ENCODE assay signal across 14 cellular contexts in the genomic region with DNA sequence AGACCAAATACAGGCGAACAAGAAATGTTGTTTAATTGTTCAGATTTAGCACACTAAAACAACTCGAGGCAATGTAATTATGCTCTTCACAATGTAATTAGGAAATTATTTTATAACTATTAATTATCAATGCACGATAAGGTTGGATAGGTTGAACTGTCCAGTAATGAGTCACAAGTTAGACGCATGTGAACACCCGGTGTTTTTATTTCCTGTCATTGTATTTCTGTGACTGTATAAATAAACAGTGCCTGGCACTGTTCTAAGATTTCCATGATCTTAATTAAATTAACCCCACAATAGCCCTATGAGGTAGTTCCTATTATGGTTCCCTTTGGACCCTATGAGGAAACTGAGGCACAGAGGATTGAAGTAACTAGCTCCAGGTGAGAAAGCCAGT. TPM values are rescaled to one million over a fixed set of nuclear protein-coding genes. Genes with fewer than 3 reads are reported as not detected.
DNase-seq lines count a peak whose midpoint lies in the region; ATAC-seq, FAIRE-seq and TF ChIP-seq lines count a peak whose summit lies in the region.
"Had no signal": no experiment of that assay in that cellular context is flagged by ENCODE, and none has a peak within 500 bp of the region (broad histone marks: within the 10 kb centered on the region; RNA-seq: fewer than 3 reads in every experiment).

No MANE protein-coding gene starts in this region.

- H3K9ac ChIP-seq in GM12878 (ENCODE audit: control insufficient read depth, insufficient read depth, low read length), result peak overlapping the region; percentile 32
- H3K9ac ChIP-seq in mucosa of rectum (ENCODE audit: low read depth in 1 of 2, low read length in 2 of 2), result no peak overlapping the region

- RAD21 ChIA-PET in GM12878 (lab: Charles Lee; ENCODE audit: unreplicated experiment), result interaction anchor here (0.9 to 7.2 kb wide), 7 partner anchors 9 to 75 kb away, joined by 3 to 53 read pairs (median 9); no protein-coding TSS in a partner anchor

- CTCF ChIA-PET in A549 (lab: Yijun Ruan, JAX), result interaction anchor here (0.8 to 9.8 kb wide), 7 partner anchors 8 to 378 kb away, joined by 4 to 112 read pairs (median 48); a partner anchor contains a TSS
- CTCF ChIA-PET in CD8-positive, alpha-beta memory T cell (lab: Charles Lee), result interaction anchor here (1.7 to 9.6 kb wide), 3 partner anchors 16 to 80 kb away, joined by 3 to 160 read pairs (median 90); a partner anchor contains a TSS
- CTCF ChIA-PET in GM12878 (lab: Yijun Ruan, JAX), result interaction anchor here (0.7 to 8.9 kb wide), 12 partner anchors 13 to 377 kb away, joined by 3 to 116 read pairs (median 30); a partner anchor contains a TSS

- H3K9me3 Mint-ChIP-seq in CD8-positive, alpha-beta memory T cell, result peaks cover 0 to 3% (median 0%) of the 10 kb centered on the region in 5 donors

- H3K4me3 ChIP-seq in A549, result no peak overlapping the region
- H3K4me3 ChIP-seq in CD8-positive, alpha-beta memory T cell (ENCODE audit: low read length), result no peak overlapping the region
- no peak overlapping the region; the same call in 1 of the 2 replicates for H3K4me3 ChIP-seq in GM12878
- no peak overlapping the region for H3K4me3 ChIP-seq in mucosa of rectum (ENCODE audit: low read length in 2 of 2)

- ATAC-seq in A549 (no peak), GM12878 (peak; percentile 40), HG03571 (IDR thresholded peaks at IDR 0.05; ENCODE audit: unreplicated experiment) (no peak), GM18909 (IDR thresholded peaks at IDR 0.05; ENCODE audit: poor library complexity, unreplicated experiment) (no peak)
- ATAC-seq: activated naive CD4-positive, alpha-beta T cell treated with anti-CD3 and anti-CD28 coated beads, Interleukin-2, amount 50 U/mL, for 72 hours had no signal

- H3K27ac ChIP-seq in A549, result peak overlapping the region in 1 of 2 experiments; percentile 44; a peak in 2 of 6 replicates
- H3K27ac ChIP-seq in CD8-positive, alpha-beta memory T cell (ENCODE audit: low read depth, low read length), result no peak overlapping the region
- peak overlapping the region; percentile 82 for H3K27ac ChIP-seq in GM12878 (ENCODE audit: control insufficient read depth, insufficient read depth)
- peak overlapping the region; percentile 27 to 71 for H3K27ac ChIP-seq in mucosa of rectum (ENCODE audit: low read depth in 2 of 2, low read length in 2 of 2)

- peaks cover 12% of the 10 kb centered on the region for H3K4me1 ChIP-seq in A549
- H3K4me1 ChIP-seq in CD8-positive, alpha-beta memory T cell (ENCODE audit: insufficient read depth, low read length), result peaks cover 43% of the 10 kb centered on the region
- H3K4me1 ChIP-seq in GM12878 (ENCODE audit: control insufficient read depth, insufficient read depth, low read length), result peaks cover 55% of the 10 kb centered on the region
- peaks cover 13 to 14% of the 10 kb centered on the region in 2 donors for H3K4me1 ChIP-seq in mucosa of rectum (ENCODE audit: control insufficient read depth in 2 of 2, insufficient read depth in 2 of 2, low read length in 2 of 2)

- no TSS peak for BruUV-seq in GM12878 (replicated peaks; lab: Mats Ljungman, UMichigan)

- SMC1A ChIA-PET in GM12878 (lab: Charles Lee; ENCODE audit: uncharacterized antibody, unreplicated experiment), result interaction anchor here (0.7 to 2.7 kb wide), 15 partner anchors 9 to 421 kb away, joined by 3 to 18 read pairs (median 4); a partner anchor contains a TSS

- TF ChIP-seq CTCF in A549 (IDR thresholded peaks at IDR 0.05) (no peak), GM12878 (IDR thresholded peaks at IDR 0.05 in 2 of 3, conservative IDR thresholded peaks at IDR 0.05 in 1 of 3; ENCODE audit: control insufficient read depth in 2 of 3, extremely low read depth in 1 of 3, insufficient read depth in 1 of 3, low read depth in 3 of 3, low read length in 3 of 3) (no peak)

- peak overlapping the region; percentile 13; the same call in 1 of the 3 replicates for H3K4me2 ChIP-seq in A549
- H3K4me2 ChIP-seq in GM12878 (ENCODE audit: control insufficient read depth, insufficient read depth), result peak overlapping the region; percentile 89

- in situ Hi-C loops in GM12878 (cut with MboI), result no loop called here

- peak overlapping the region in 4 of 8 donors; percentile 43 to 73 (median 66) for H3K27ac Mint-ChIP-seq in CD8-positive, alpha-beta memory T cell

- no peak for FAIRE-seq in A549 (lab: Jason Lieb, UNC)
- peak; percentile 23 for FAIRE-seq in GM12878 (lab: Jason Lieb, UNC)

- TF ChIP-seq RAD21 in A549 (conservative IDR thresholded peaks at IDR 0.05 in 1 of 2, IDR thresholded peaks at IDR 0.05 in 1 of 2), result no peak
- no peak for TF ChIP-seq RAD21 in GM12878 (IDR thresholded peaks at IDR 0.05; ENCODE audit: insufficient read depth, low read depth, low read length)

- no peaks in the 10 kb centered on the region for H4K20me1 ChIP-seq in GM12878 (ENCODE audit: control insufficient read depth, insufficient read depth)

- DNase-seq in A549 (ENCODE audit: low read depth in 1 of 2, low spot score in 1 of 2) (no peak), GM12878 (ENCODE audit: low read depth, low spot score) (no peak), CD1c-positive myeloid dendritic cell (ENCODE audit: extremely low spot score) (no peak), DMS114 treated with DMSO at 0.1 percent for 48 hours (lab: John Stamatoyannopoulos, UW; ENCODE audit: unreplicated experiment) (no peak)
- no peak for DNase-seq in CD8-positive, alpha-beta memory T cell
- DNase-seq: activated CD4-positive, CD25-positive, alpha-beta regulatory T cell; HCEC 1CT; NCI-H2171 had no signal

- peak overlapping the region in 4 of 7 donors; percentile 23 to 47 (median 34) for H3K4me3 Mint-ChIP-seq in CD8-positive, alpha-beta memory T cell

- no peaks in the 10 kb centered on the region for H3K27me3 ChIP-seq in CD8-positive, alpha-beta memory T cell (ENCODE audit: insufficient read depth, low read length, poor library complexity, severe bottlenecking)
- H3K27me3 ChIP-seq in GM12878 (replicated peaks in 1 of 2; ENCODE audit: control insufficient read depth in 2 of 2, insufficient read depth in 2 of 2, low read length in 1 of 2) (no peaks in the 10 kb centered on the region), mucosa of rectum (ENCODE audit: control insufficient read depth in 2 of 2, insufficient read depth in 2 of 2, low read length in 2 of 2) (no peaks in the 10 kb centered on the region)

- no peak for TF ChIP-seq POLR2A in A549 (IDR thresholded peaks at IDR 0.05; ENCODE audit: low read length)
- TF ChIP-seq POLR2A in GM12878 (IDR thresholded peaks at IDR 0.05; ENCODE audit: low read depth, low read length), result no peak

- H2AFZ ChIP-seq in GM12878 (ENCODE audit: control insufficient read depth, low read depth, low read length), result peak overlapping the region; percentile 43

- POLR2A ChIA-PET in A549 (lab: Yijun Ruan, JAX) (no interaction called here), GM12878 (lab: Charles Lee) (interaction anchor here (0.9 to 2.1 kb wide), 5 partner anchors 10 to 79 kb away, joined by 3 to 5 read pairs (median 4); no protein-coding TSS in a partner anchor)
- POLR2A ChIA-PET in CD8-positive, alpha-beta memory T cell (lab: Charles Lee), result no interaction called here

- no peak for TF ChIP-seq EP300 in A549 (IDR thresholded peaks at IDR 0.05)
- no peak for TF ChIP-seq EP300 in GM12878 (IDR thresholded peaks at IDR 0.05; ENCODE audit: borderline replicate concordance in 1 of 2, control insufficient read depth in 1 of 2, low read depth in 2 of 2, low read length in 2 of 2)

- no peaks in the 10 kb centered on the region for H3K79me2 ChIP-seq in GM12878 (ENCODE audit: control insufficient read depth, insufficient read depth, low read length)

- peaks cover 33 to 47% (median 40%) of the 10 kb centered on the region in 3 donors for H3K4me1 Mint-ChIP-seq in CD8-positive, alpha-beta memory T cell

- H3K36me3 Mint-ChIP-seq in CD8-positive, alpha-beta memory T cell, result no peaks in the 10 kb centered on the region
- H3K36me3 Mint-ChIP-seq: CD4-positive, alpha-beta memory T cell had no signal

- no peaks in the 10 kb centered on the region for H3K36me3 ChIP-seq in CD8-positive, alpha-beta memory T cell (ENCODE audit: insufficient read depth, low read length)
- H3K36me3 ChIP-seq in GM12878 (ENCODE audit: control insufficient read depth in 2 of 2, insufficient read depth in 2 of 2, low read length in 1 of 2), result no peaks in the 10 kb centered on the region
- H3K36me3 ChIP-seq in mucosa of rectum (ENCODE audit: control insufficient read depth in 2 of 2, insufficient read depth in 2 of 2, low read length in 2 of 2), result no peaks in the 10 kb centered on the region

- intact Hi-C loops in GM12878 (cut with micrococcal nuclease; ENCODE audit: unreplicated experiment), result loop anchor here (5.0 to 10.0 kb wide), 2 partner anchors 201 to 206 kb away; no protein-coding TSS in a partner anchor

- H3K27me3 Mint-ChIP-seq in CD8-positive, alpha-beta memory T cell, result no peaks in the 10 kb centered on the region
- H3K27me3 Mint-ChIP-seq: CD4-positive, alpha-beta memory T cell had no signal

- WGBS in A549 (ENCODE audit: missing lambda C conversion rate), result 31% methylated on average over 5 of the region's 5 CpGs
- 37% methylated on average over 5 of the region's 5 CpGs for WGBS in GM12878 (ENCODE audit: insufficient coverage, insufficient replicate concordance, low lambda C conversion rate, missing lambda C conversion rate)

- H3K9me3 ChIP-seq in A549 (no peaks in the 10 kb centered on the region), GM12878 (replicated peaks; ENCODE audit: control insufficient read depth, insufficient read depth, low read length) (no peaks in the 10 kb centered on the region; the same call in 2 of the 3 replicates), mucosa of rectum (ENCODE audit: control insufficient read depth in 2 of 2, low read length in 2 of 2) (no peaks in the 10 kb centered on the region)
- H3K9me3 ChIP-seq in CD8-positive, alpha-beta memory T cell (ENCODE audit: low read length), result no peaks in the 10 kb centered on the region

RNA-seq across cellular contexts. Expression of a gene that starts 26.2 kb away (rescaled TPM):
- not detected in 2 replicates for polyA plus RNA-seq in A549 (2011; rRNA removed)
- not detected in 2 replicates for polyA plus RNA-seq in A549 (2012; cell fraction: cytosol; rRNA removed)
- not detected in 2 replicates for polyA plus RNA-seq in A549 (2012; cell fraction: nucleus; rRNA removed)
- polyA plus RNA-seq in A549 (2017; fragmentation: RNase III; extraction: RNeasy Plus Mini Kit Qiagen cat#74134 plus additional on column Dnase treatment), result not detected in 3 replicates
- polyA minus RNA-seq in A549 (2011; rRNA and poly(A)+ RNA removed), result not detected in 2 replicates
- under 1 TPM; 0.04 to 0.11 TPM for total RNA-seq in CD8-positive, alpha-beta memory T cell
- 0.23 TPM for polyA plus RNA-seq in CD8-positive, alpha-beta memory T cell
- not detected in 2 replicates for total RNA-seq in GM12878 (2013; cell fraction: nucleolus; rRNA removed)
- 0.11 TPM in 1 of 2 replicates, not detected in the other for total RNA-seq in GM12878 (2014; rRNA removed)
- total RNA-seq in GM12878 (2014; rRNA removed; fragmentation: Illumina TruSeq; extraction: Trizol), result not detected in 2 replicates
- 0.03 and 0.05 TPM in 2 replicates for total RNA-seq in GM12878 (2021)
- not detected for polyA plus RNA-seq in GM12878 (2011; ENCODE audit: low read depth)
- not detected in 2 replicates for polyA plus RNA-seq in GM12878 (2011; rRNA removed)
- not detected in 2 replicates for polyA plus RNA-seq in GM12878 (2011; cell fraction: cytosol; rRNA removed)
- polyA plus RNA-seq in GM12878 (2011; cell fraction: nucleus; rRNA removed), result not detected in 2 replicates
- 0.03 and 0.04 TPM in 2 replicates for polyA plus RNA-seq in GM12878 (2012)
- polyA plus RNA-seq in GM12878 (2014; fragmentation: Illumina TruSeq; extraction: Trizol), result 0.04 and 0.06 TPM in 2 replicates
- polyA plus RNA-seq in GM12878 (2014; fragmentation: Nextera tagmentation; extraction: Ambion mirVana), result not detected
- 0.06 and 0.18 TPM in 2 replicates for polyA plus RNA-seq in GM12878 (2014; rRNA removed)
- not detected for polyA plus RNA-seq in GM12878 (2016; fragmentation: Nextera tagmentation; extraction: Ambion mirVana)
- not detected in 2 replicates for polyA minus RNA-seq in GM12878 (2011; rRNA and poly(A)+ RNA removed)
- polyA minus RNA-seq in GM12878 (2011; cell fraction: cytosol; rRNA and poly(A)+ RNA removed), result not detected in 2 replicates
- polyA minus RNA-seq in GM12878 (2011; cell fraction: nucleus; rRNA and poly(A)+ RNA removed), result not detected in 2 replicates
- total RNA-seq: epithelial cell of proximal tubule had no signal
